27 cellular contexts compared by ENCODE assay signal in the genomic region with DNA sequence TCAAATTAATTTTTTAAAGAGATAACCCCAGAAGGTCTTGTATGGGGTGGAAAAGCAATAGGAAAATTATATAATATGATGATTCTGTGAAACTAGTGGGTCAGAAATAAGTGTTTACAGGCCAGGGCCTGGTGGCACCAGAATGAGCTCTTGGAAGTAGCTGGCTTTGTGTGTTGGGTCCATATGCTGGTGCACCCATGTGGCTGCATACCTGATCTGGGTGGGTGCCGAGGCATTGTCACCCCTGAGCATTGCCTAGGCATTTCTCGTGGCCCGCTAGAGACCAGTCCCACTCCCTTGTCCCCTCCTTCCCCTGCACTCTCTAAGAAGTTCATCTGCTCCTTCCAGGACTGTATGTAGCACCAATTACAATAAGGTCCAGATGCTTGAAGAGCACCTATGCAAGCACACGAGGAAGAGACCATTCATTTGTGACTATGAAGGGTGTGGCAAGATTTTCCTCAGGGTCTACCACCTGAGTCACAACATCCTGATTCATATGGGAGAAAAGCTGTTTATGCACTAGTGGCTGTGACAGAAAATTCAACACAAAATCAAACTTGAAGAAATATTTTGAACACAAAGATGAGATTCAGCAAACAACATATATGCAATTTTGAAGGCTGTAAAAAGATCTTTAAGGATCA. TPM values are rescaled to one million over a fixed set of nuclear protein-coding genes. Genes with fewer than 3 reads are reported as not detected.
"Had no signal": no experiment of that assay in that cellular context is flagged by ENCODE, and none has a peak within 500 bp of the region (broad histone marks: within the 10 kb centered on the region; RNA-seq: fewer than 3 reads in every experiment).

No MANE protein-coding gene starts in this region.

- H3K4me1 ChIP-seq: tibial nerve had no signal

- H3K4me3 Mint-ChIP-seq: dendritic cell treated with granulocyte-macrophage colony-stimulating factor and Interleukin-4, amounts not matched to agents 40 ng/mL and 50 ng/mL, for 4 days; immature natural killer cell; memory B cell; natural killer cell; stimulated activated naive B cell treated with anti-CD40 and anti-IgM and Interleukin-4, amounts not matched to agents 10 μg/mL and 1 μg/mL and 100 μg/mL, for 72 hours; stimulated activated naive CD8-positive, alpha-beta T cell treated with anti-CD3 and anti-CD28 coated beads, Interleukin-15, Interleukin-2, amounts not matched to agents 100 ng/mL and 50 ng/mL, for 24 hours had no signal

- H3K27ac Mint-ChIP-seq: dendritic cell treated with granulocyte-macrophage colony-stimulating factor and Interleukin-4, amounts not matched to agents 40 ng/mL and 50 ng/mL, for 4 days; immature natural killer cell; memory B cell; natural killer cell; stimulated activated naive B cell treated with anti-CD40 and anti-IgM and Interleukin-4, amounts not matched to agents 10 μg/mL and 1 μg/mL and 100 μg/mL, for 72 hours; stimulated activated naive CD8-positive, alpha-beta T cell treated with anti-CD3 and anti-CD28 coated beads, Interleukin-15, Interleukin-2, amounts not matched to agents 100 ng/mL and 50 ng/mL, for 24 hours had no signal

- DNase-seq: effector memory CD4-positive, alpha-beta T cell; foreskin fibroblast; glutamatergic neuron; heart right ventricle; hippocampal formation; immature natural killer cell; islet precursor cell; kidney glomerular epithelial cell; left ventricle myocardium superior; lower lobe of right lung; natural killer cell; occipital lobe; ovary; right lobe of liver; small intestine; stimulated activated CD4-positive, alpha-beta T cell treated with anti-CD3 and anti-CD28 coated beads, Interleukin-15, amount 100 ng/mL, for 24 hours; stimulated activated CD4-positive, alpha-beta T cell treated with anti-CD3 and anti-CD28 coated beads, Interleukin-2, amount 100 ng/mL, for 48 hours; stimulated activated naive B cell treated with anti-CD40 and anti-IgM and Interleukin-4, amounts not matched to agents 10 μg/mL and 1 μg/mL and 100 μg/mL, for 72 hours; upper lobe of left lung had no signal

- H3K36me3 Mint-ChIP-seq: immature natural killer cell; memory B cell; natural killer cell; stimulated activated naive B cell treated with anti-CD40 and anti-IgM and Interleukin-4, amounts not matched to agents 10 μg/mL and 1 μg/mL and 100 μg/mL, for 72 hours had no signal

- H3K27ac ChIP-seq: gastroesophageal sphincter, heart right ventricle, lower lobe of right lung, ovary, right lobe of liver, thoracic aorta, tibial nerve, upper lobe of left lung had no signal

- H3K9me3 Mint-ChIP-seq: dendritic cell treated with granulocyte-macrophage colony-stimulating factor and Interleukin-4, amounts not matched to agents 40 ng/mL and 50 ng/mL, for 4 days; memory B cell; natural killer cell; stimulated activated naive B cell treated with anti-CD40 and anti-IgM and Interleukin-4, amounts not matched to agents 10 μg/mL and 1 μg/mL and 100 μg/mL, for 72 hours; stimulated activated naive CD8-positive, alpha-beta T cell treated with anti-CD3 and anti-CD28 coated beads, Interleukin-15, Interleukin-2, amounts not matched to agents 100 ng/mL and 50 ng/mL, for 24 hours had no signal

- ATAC-seq: gastroesophageal sphincter; heart right ventricle; left ventricle myocardium superior; lower lobe of right lung; natural killer cell; right lobe of liver; stimulated activated naive B cell treated with anti-CD40 and anti-IgM and Interleukin-4, amounts not matched to agents 10 μg/mL and 1 μg/mL and 100 μg/mL, for 72 hours had no signal

- H3K4me3 ChIP-seq: gastroesophageal sphincter, heart right ventricle, lower lobe of right lung, ovary, right lobe of liver, thoracic aorta, tibial nerve, upper lobe of left lung had no signal

- H3K36me3 ChIP-seq: gastroesophageal sphincter, heart right ventricle, lower lobe of right lung, ovary, right lobe of liver, thoracic aorta, tibial nerve, upper lobe of left lung had no signal

- H3K4me1 Mint-ChIP-seq: immature natural killer cell; natural killer cell; stimulated activated naive B cell treated with anti-CD40 and anti-IgM and Interleukin-4, amounts not matched to agents 10 μg/mL and 1 μg/mL and 100 μg/mL, for 72 hours had no signal

- H3K27me3 ChIP-seq: gastroesophageal sphincter, heart right ventricle, ovary, right lobe of liver, tibial nerve, upper lobe of left lung had no signal

- H3K9me3 ChIP-seq: gastroesophageal sphincter, heart right ventricle, lower lobe of right lung, ovary, right lobe of liver, thoracic aorta, tibial nerve, upper lobe of left lung had no signal

RNA-seq across cellular contexts. Expression of a gene that starts 19.8 kb away (rescaled TPM):
- total RNA-seq: mononuclear cell, natural killer cell had no signal
- polyA plus RNA-seq: immature natural killer cell, neural cell had no signal
